In genomic region chrX:39854772-39855747, GRCh38 we compare ENCODE assay signal across 9 cellular contexts.
DNase-seq lines count a peak whose midpoint lies in the region; ATAC-seq and TF ChIP-seq lines count a peak whose summit lies in the region.
"Had no signal": no experiment of that assay in that cellular context is flagged by ENCODE, and none has a peak within 500 bp of the region (broad histone marks: within the 10 kb centered on the region; RNA-seq: fewer than 3 reads in every experiment).

No MANE protein-coding gene starts in this region.

- H3K36me3 ChIP-seq in neural progenitor cell (no peaks in the 10 kb centered on the region), suprapubic skin (no peaks in the 10 kb centered on the region), esophagus muscularis mucosa (no peaks in the 10 kb centered on the region)

- intact Hi-C loops in esophagus muscularis mucosa (cut with DNase I), result no loop called here

- H3K4me1 ChIP-seq in neural progenitor cell (peaks cover 37% of the 10 kb centered on the region), suprapubic skin (peaks cover 8% of the 10 kb centered on the region), esophagus muscularis mucosa (peaks cover 0 to 12% (median 9%) of the 10 kb centered on the region in 4 donors)

- H3K9ac ChIP-seq in neural progenitor cell, result no peak overlapping the region

- H3K4me3 ChIP-seq in neural progenitor cell (no peak overlapping the region), suprapubic skin (no peak overlapping the region), esophagus muscularis mucosa (no peak overlapping the region)
- H3K4me3 ChIP-seq: lung had no signal

- peak; percentile 13 for DNase-seq in NAMALWA (ENCODE audit: low spot score)
- peak; percentile 42 for DNase-seq in activated T-cell treated with anti-CD3 and anti-CD28 coated beads for 4 hours
- no peak for DNase-seq in neural progenitor cell (ENCODE audit: low spot score)
- DNase-seq in COR-L47 (lab: John Stamatoyannopoulos, UW), result no peak
- no peak for DNase-seq in suprapubic skin (ENCODE audit: low spot score in 2 of 2)
- no peak for DNase-seq in esophagus muscularis mucosa (ENCODE audit: extremely low spot score)

- peaks cover 18% of the 10 kb centered on the region for H3K9me3 Mint-ChIP-seq in neural progenitor cell

- H3K9me3 ChIP-seq in neural progenitor cell (ENCODE audit: low read depth) (no peaks in the 10 kb centered on the region), suprapubic skin (no peaks in the 10 kb centered on the region), esophagus muscularis mucosa (no peaks in the 10 kb centered on the region)

- no peak overlapping the region for H3K4me3 Mint-ChIP-seq in neural progenitor cell

- TF ChIP-seq EP300 in suprapubic skin (IDR thresholded peaks at IDR 0.05) (no peak), esophagus muscularis mucosa (IDR thresholded peaks at IDR 0.05) (no peak)

- H3K36me3 Mint-ChIP-seq in neural progenitor cell, result no peaks in the 10 kb centered on the region

- peaks cover 4% of the 10 kb centered on the region for H3F3A ChIP-seq in neural progenitor cell (ENCODE audit: low read depth)

- H3K27me3 Mint-ChIP-seq in neural progenitor cell (ENCODE audit: insufficient read depth, low read depth), result peaks cover 5% of the 10 kb centered on the region

- peak; percentile 76 for ATAC-seq in GM21825 (IDR thresholded peaks at IDR 0.05; ENCODE audit: unreplicated experiment)

- peak overlapping the region; percentile 42 for H3K27ac Mint-ChIP-seq in neural progenitor cell

- H3K27me3 ChIP-seq in neural progenitor cell, result no peaks in the 10 kb centered on the region
- H3K27me3 ChIP-seq in suprapubic skin, result no peaks in the 10 kb centered on the region
- no peaks in the 10 kb centered on the region for H3K27me3 ChIP-seq in esophagus muscularis mucosa

- no peak overlapping the region for H3K27ac ChIP-seq in neural progenitor cell
- no peak overlapping the region for H3K27ac ChIP-seq in suprapubic skin
- H3K27ac ChIP-seq in esophagus muscularis mucosa (replicated peaks in 1 of 4), result no peak overlapping the region

- H3K79me2 ChIP-seq in neural progenitor cell (ENCODE audit: low read depth), result no peaks in the 10 kb centered on the region

- TF ChIP-seq POLR2A in suprapubic skin (IDR thresholded peaks at IDR 0.05), result no peak
- TF ChIP-seq POLR2A in esophagus muscularis mucosa (IDR thresholded peaks at IDR 0.05; ENCODE audit: low read depth), result no peak

- H4K20me1 ChIP-seq in neural progenitor cell (ENCODE audit: low read depth), result no peaks in the 10 kb centered on the region

- no peak overlapping the region for H2AFZ ChIP-seq in neural progenitor cell (replicated peaks)

- WGBS in suprapubic skin, result 82% methylated on average over 17 of the region's 17 CpGs
- 83% methylated on average over 17 of the region's 17 CpGs for WGBS in esophagus muscularis mucosa

- H3K4me1 Mint-ChIP-seq in neural progenitor cell, result peaks cover 36% of the 10 kb centered on the region

- H3K4me2 ChIP-seq in neural progenitor cell, result no peak overlapping the region

- TF ChIP-seq CTCF in GM12873 (IDR thresholded peaks at IDR 0.05; ENCODE audit: insufficient read depth, low read depth, low read length, missing control alignments), result peak; percentile 35
- no peak for TF ChIP-seq CTCF in neural progenitor cell (IDR thresholded peaks at IDR 0.05)
- TF ChIP-seq CTCF in suprapubic skin (IDR thresholded peaks at IDR 0.05), result no peak
- TF ChIP-seq CTCF in esophagus muscularis mucosa (IDR thresholded peaks at IDR 0.05), result no peak

Comparison
In these comparisons a context has a peak if more than half of its experiments do, and no peak if none do; other contexts are left out.
1. DNase-seq: peak in NAMALWA (single experiment) and activated T-cell treated with anti-CD3 and anti-CD28 coated beads for 4 hours (single experiment); none in neural progenitor cell (single experiment), COR-L47 (single experiment), suprapubic skin (0 of 2) and esophagus muscularis mucosa (single experiment).